Comparison of ENCODE assay signal across 1 cellular context in genomic region chr6:42693725-42694323, GRCh38.
TF ChIP-seq lines count a peak whose summit lies in the region.

No MANE protein-coding gene starts in this region.

TF ChIP-seq in HepG2, 621 proteins besides CTCF, POLR2A, EP300 and RAD21:
- no peak for TF ChIP-seq ZNF747 (CRISPR knock-in tag; IDR thresholded peaks at IDR 0.05; ENCODE audit: borderline replicate concordance)
- TF ChIP-seq RBM22 (optimal IDR thresholded peaks at IDR 0.05; ENCODE audit: low read length), result peak; percentile 58
